Comparison of ENCODE assay signal across 1 cellular context in genomic region chr10:68333058-68333395, GRCh38.
A peak's percentile ranks its signal among the peaks of the same experiment; 100 is the strongest.
TF ChIP-seq lines count a peak whose summit lies in the region.

No MANE protein-coding gene starts in this region.

TF ChIP-seq in H1, 55 proteins besides CTCF, POLR2A, EP300 and RAD21:
- peak; percentile 83 for TF ChIP-seq SAP30 (IDR thresholded peaks at IDR 0.05; ENCODE audit: insufficient read depth, insufficient replicate concordance, low read length)
- TF ChIP-seq HDAC2 (IDR thresholded peaks at IDR 0.05; ENCODE audit: borderline replicate concordance in 1 of 2, low read depth in 2 of 2, low read length in 2 of 2) = no peak
- TF ChIP-seq ZNF274 (IDR thresholded peaks at IDR 0.05; ENCODE audit: borderline replicate concordance, extremely low read depth, low read length) = no peak
- TF ChIP-seq CHD2 (IDR thresholded peaks at IDR 0.05; ENCODE audit: low read length) = no peak
- TF ChIP-seq MAX (IDR thresholded peaks at IDR 0.05) = no peak
- TF ChIP-seq TAF1 (IDR thresholded peaks at IDR 0.05; ENCODE audit: low read depth, low read length) = no peak
